Comparison of ENCODE assay signal across 13 cellular contexts in the genomic region with DNA sequence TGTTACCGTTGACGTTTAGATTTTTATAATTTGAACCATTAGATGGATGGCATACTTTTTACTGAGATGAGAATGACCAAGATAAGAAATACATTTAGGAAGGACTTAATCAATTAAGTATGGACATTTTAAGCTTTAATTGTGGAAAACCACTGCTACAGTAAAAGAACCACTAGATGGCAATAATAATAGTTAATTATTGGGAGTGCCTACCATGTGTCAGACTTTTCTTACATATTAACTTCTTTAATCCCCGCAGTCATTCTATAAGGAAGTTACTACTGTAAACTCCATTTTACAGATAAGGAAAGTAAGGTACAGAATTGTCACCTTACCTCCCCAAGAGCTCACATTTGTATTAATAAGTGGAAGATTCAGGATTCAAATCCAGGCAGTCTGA. TPM values are rescaled to one million over a fixed set of nuclear protein-coding genes. Genes with fewer than 3 reads are reported as not detected.
A peak's percentile ranks its signal among the peaks of the same experiment; 100 is the strongest.
DNase-seq lines count a peak whose midpoint lies in the region; ATAC-seq, FAIRE-seq and TF ChIP-seq lines count a peak whose summit lies in the region.
"Had no signal": no experiment of that assay in that cellular context is flagged by ENCODE, and none has a peak within 500 bp of the region (broad histone marks: within the 10 kb centered on the region; RNA-seq: fewer than 3 reads in every experiment).

No MANE protein-coding gene starts in this region.

- no peaks in the 10 kb centered on the region for H3K27me3 Mint-ChIP-seq in MCF 10A (ENCODE audit: insufficient read depth, unreplicated experiment)

- H3K79me2 ChIP-seq in mammary epithelial cell (ENCODE audit: insufficient read depth, low read length) = no peaks in the 10 kb centered on the region

- no peak for DNase-seq in mammary epithelial cell
- no peak for DNase-seq in MCF 10A (ENCODE audit: unreplicated experiment)
- DNase-seq in adrenal gland = no peak
- no peak for DNase-seq in kidney
- no peak for DNase-seq in uterus
- no peak for DNase-seq in GM20000 (ENCODE audit: low spot score)
- no peak for DNase-seq in NCI-H748 treated with DMSO at 0.1 percent for 48 hours (lab: John Stamatoyannopoulos, UW)
- DNase-seq: activated CD4-positive, CD25-positive, alpha-beta regulatory T cell; colonic mucosa; hippocampal formation; NCI-H2107 had no signal

- no peak overlapping the region for H3K9ac ChIP-seq in mammary epithelial cell (ENCODE audit: insufficient read depth, low read length)
- no peak overlapping the region for H3K9ac ChIP-seq in kidney (ENCODE audit: low read length in 2 of 2)

- no peaks in the 10 kb centered on the region for H3K36me3 Mint-ChIP-seq in MCF 10A (ENCODE audit: insufficient read depth, unreplicated experiment)

- H3K27me3 ChIP-seq in mammary epithelial cell (ENCODE audit: insufficient read depth, low read length) (no peaks in the 10 kb centered on the region), adrenal gland (no peaks in the 10 kb centered on the region), uterus (no peaks in the 10 kb centered on the region)
- H3K27me3 ChIP-seq: colonic mucosa had no signal

- H3K27ac Mint-ChIP-seq in MCF 10A (ENCODE audit: low read depth, unreplicated experiment) = no peak overlapping the region

- in situ Hi-C loops in mammary epithelial cell (cut with MboI; ENCODE audit: low sequenced_read_pairs in 2 of 2) = no loop called here

- dilution Hi-C loops in mammary epithelial cell (cut with HindIII; ENCODE audit: low sequenced_read_pairs) = no loop called here

- H2AFZ ChIP-seq in mammary epithelial cell (ENCODE audit: low read depth, low read length) = no peak overlapping the region

- TF ChIP-seq POLR2A in adrenal gland (IDR thresholded peaks at IDR 0.05) (no peak), uterus (IDR thresholded peaks at IDR 0.05) (no peak)

- H3K9me3 ChIP-seq in mammary epithelial cell (replicated peaks; ENCODE audit: insufficient read depth, low read length) (no peaks in the 10 kb centered on the region), adrenal gland (replicated peaks in 1 of 3) (peaks cover 0 to 6% (median 0%) of the 10 kb centered on the region in 3 donors), kidney (ENCODE audit: control insufficient read depth in 1 of 2, low read length in 2 of 2) (no peaks in the 10 kb centered on the region), uterus (no peaks in the 10 kb centered on the region)
- H3K9me3 ChIP-seq: colonic mucosa had no signal

- POLR2A ChIA-PET in MCF 10A (lab: Yijun Ruan, JAX) = interaction anchor here (0.7 to 1.7 kb wide), 6 partner anchors 16 to 125 kb away, joined by 3 to 17 read pairs (median 4); partner anchors contain the start of gene USP53

- peak; percentile 80 for FAIRE-seq in kidney (lab: Jason Lieb, UNC)

- H3K4me3 Mint-ChIP-seq in MCF 10A (ENCODE audit: unreplicated experiment) = no peak overlapping the region

- no peaks in the 10 kb centered on the region for H4K20me1 ChIP-seq in mammary epithelial cell (ENCODE audit: insufficient read depth, low read length)

- no peaks in the 10 kb centered on the region for H3K4me1 Mint-ChIP-seq in MCF 10A (ENCODE audit: insufficient read depth, unreplicated experiment)

- TF ChIP-seq CTCF in mammary epithelial cell (conservative IDR thresholded peaks at IDR 0.05 in 1 of 2, IDR thresholded peaks at IDR 0.05 in 1 of 2; ENCODE audit: extremely low read depth in 1 of 2, insufficient read depth in 1 of 2, low read depth in 1 of 2, low read length in 2 of 2) (peak; percentile 30 to 40), MCF 10A (IDR thresholded peaks at IDR 0.05; ENCODE audit: unreplicated experiment) (no peak), adrenal gland (IDR thresholded peaks at IDR 0.05) (peak in 4 of 6 experiments; percentile 5 to 40 (median 28)), kidney (IDR thresholded peaks at IDR 0.05; ENCODE audit: borderline replicate concordance, extremely low read depth, insufficient read depth) (peak; percentile 16), uterus (IDR thresholded peaks at IDR 0.05) (peak in 3 of 4 experiments; percentile 9 to 22 (median 11)), GM20000 (IDR thresholded peaks at IDR 0.05; ENCODE audit: extremely low read depth, missing control alignments) (no peak)

- no peaks in the 10 kb centered on the region for H3K36me3 ChIP-seq in mammary epithelial cell (ENCODE audit: insufficient read depth, low read length)
- no peaks in the 10 kb centered on the region for H3K36me3 ChIP-seq in adrenal gland (replicated peaks in 1 of 2)
- no peaks in the 10 kb centered on the region for H3K36me3 ChIP-seq in kidney (ENCODE audit: control insufficient read depth in 1 of 2, insufficient read depth in 2 of 2, low read length in 2 of 2)
- no peaks in the 10 kb centered on the region for H3K36me3 ChIP-seq in uterus
- H3K36me3 ChIP-seq: colonic mucosa had no signal

- H3K4me3 ChIP-seq in mammary epithelial cell (replicated peaks in 1 of 3; ENCODE audit: insufficient read depth in 1 of 3, low read depth in 2 of 3, low read length in 3 of 3) (no peak overlapping the region), adrenal gland (no peak overlapping the region), kidney (ENCODE audit: low read length in 2 of 2) (no peak overlapping the region), uterus (no peak overlapping the region)
- H3K4me3 ChIP-seq: colonic mucosa had no signal

- peaks cover 15% of the 10 kb centered on the region for H3K9me3 Mint-ChIP-seq in MCF 10A (ENCODE audit: unreplicated experiment)

- no peaks in the 10 kb centered on the region for H3K4me1 ChIP-seq in mammary epithelial cell (ENCODE audit: insufficient read depth, low read length)
- H3K4me1 ChIP-seq in adrenal gland (replicated peaks in 1 of 2) = no peaks in the 10 kb centered on the region
- H3K4me1 ChIP-seq in kidney (ENCODE audit: control insufficient read depth in 1 of 2, insufficient read depth in 1 of 2, low read depth in 1 of 2, low read length in 2 of 2) = no peaks in the 10 kb centered on the region
- no peaks in the 10 kb centered on the region for H3K4me1 ChIP-seq in uterus
- H3K4me1 ChIP-seq: colonic mucosa had no signal

- no peak for ATAC-seq in HG02759 (IDR thresholded peaks at IDR 0.05; ENCODE audit: unreplicated experiment)
- ATAC-seq: Panc1 had no signal

- BruUV-seq in mammary epithelial cell (replicated peaks; lab: Mats Ljungman, UMichigan) (no TSS peak), MCF 10A (replicated peaks; lab: Mats Ljungman, UMichigan) (no TSS peak)

- intact Hi-C loops in mammary epithelial cell (cut with micrococcal nuclease) (loop anchor here (1.0 to 2.0 kb wide), 2 partner anchors 105 to 126 kb away; partner anchors contain the start of gene USP53), MCF 10A (cut with micrococcal nuclease) (loop anchor here (1.0 to 2.0 kb wide), 2 partner anchors 126 to 199 kb away; partner anchors contain the start of gene USP53), adrenal gland (cut with DNase I) (no loop called here), kidney (cut with DNase I) (no loop called here), uterus (cut with DNase I; ENCODE audit: low total_unique reads) (no loop called here)

- H3K27ac ChIP-seq in mammary epithelial cell (ENCODE audit: insufficient read depth, low read depth, low read length) (no peak overlapping the region), adrenal gland (no peak overlapping the region), kidney (ENCODE audit: low read depth in 2 of 2, low read length in 2 of 2) (no peak overlapping the region), uterus (peak overlapping the region in 1 of 2 donors; percentile 53)
- H3K27ac ChIP-seq: colonic mucosa had no signal

- CTCF ChIA-PET in mammary epithelial cell (lab: Charles Lee; ENCODE audit: low non-redundant PET) = interaction anchor here (0.6 kb wide), 2 partner anchors 125 to 212 kb away, joined by 4 to 5 read pairs; partner anchors contain the start of gene USP53
- CTCF ChIA-PET in MCF 10A (lab: Yijun Ruan, JAX) = interaction anchor here (0.7 to 3.4 kb wide), 21 partner anchors 11 to 213 kb away, joined by 3 to 27 read pairs (median 4); partner anchors contain the start of gene USP53

- no peak overlapping the region for H3K4me2 ChIP-seq in mammary epithelial cell (ENCODE audit: insufficient read depth, low read depth, low read length)

- 69% methylated on average over 3 of the region's 3 CpGs for WGBS in mammary epithelial cell (ENCODE audit: low coverage, missing lambda C conversion rate)
- WGBS in adrenal gland, 4 donors = 58 to 81% (median 74%) methylated on average over 3 of the region's 3 CpGs

RNA-seq across cellular contexts. Expression of gene MYOZ2, which starts 48.5 kb away (rescaled TPM):
- total RNA-seq in mammary epithelial cell (not detected), MCF 10A (2022) (not detected in 2 replicates), adrenal gland (under 1 TPM in 4 of 8 donors, not detected in 4; 0.06 to 0.28 (median 0.19) TPM), kidney (0.19 TPM), uterus (1 to 10 TPM in 2 of 4 donors, under 1 TPM in 1, not detected in 1; 0.62 to 1.8 (median 1.5) TPM)
- polyA plus RNA-seq in mammary epithelial cell (not detected), adrenal gland (under 1 TPM; 0.16 to 0.80 (median 0.30) TPM), kidney (ENCODE audit: insufficient read depth, low read depth, low replicate concordance) (0.77 TPM)
- not detected for polyA minus RNA-seq in mammary epithelial cell

Comparison
In these comparisons a context has a peak if more than half of its experiments do, and no peak if none do; other contexts are left out.
1. CTCF ChIP-seq: peak in mammary epithelial cell (2 of 2), adrenal gland (4 of 6), kidney (single experiment) and uterus (3 of 4); none in MCF 10A (single experiment) and GM20000 (single experiment).
2. intact Hi-C loops: an anchor here in mammary epithelial cell (1.0 to 2.0 kb wide) and MCF 10A (1.0 to 2.0 kb wide); none called in adrenal gland, kidney and uterus.